In the genomic region with DNA sequence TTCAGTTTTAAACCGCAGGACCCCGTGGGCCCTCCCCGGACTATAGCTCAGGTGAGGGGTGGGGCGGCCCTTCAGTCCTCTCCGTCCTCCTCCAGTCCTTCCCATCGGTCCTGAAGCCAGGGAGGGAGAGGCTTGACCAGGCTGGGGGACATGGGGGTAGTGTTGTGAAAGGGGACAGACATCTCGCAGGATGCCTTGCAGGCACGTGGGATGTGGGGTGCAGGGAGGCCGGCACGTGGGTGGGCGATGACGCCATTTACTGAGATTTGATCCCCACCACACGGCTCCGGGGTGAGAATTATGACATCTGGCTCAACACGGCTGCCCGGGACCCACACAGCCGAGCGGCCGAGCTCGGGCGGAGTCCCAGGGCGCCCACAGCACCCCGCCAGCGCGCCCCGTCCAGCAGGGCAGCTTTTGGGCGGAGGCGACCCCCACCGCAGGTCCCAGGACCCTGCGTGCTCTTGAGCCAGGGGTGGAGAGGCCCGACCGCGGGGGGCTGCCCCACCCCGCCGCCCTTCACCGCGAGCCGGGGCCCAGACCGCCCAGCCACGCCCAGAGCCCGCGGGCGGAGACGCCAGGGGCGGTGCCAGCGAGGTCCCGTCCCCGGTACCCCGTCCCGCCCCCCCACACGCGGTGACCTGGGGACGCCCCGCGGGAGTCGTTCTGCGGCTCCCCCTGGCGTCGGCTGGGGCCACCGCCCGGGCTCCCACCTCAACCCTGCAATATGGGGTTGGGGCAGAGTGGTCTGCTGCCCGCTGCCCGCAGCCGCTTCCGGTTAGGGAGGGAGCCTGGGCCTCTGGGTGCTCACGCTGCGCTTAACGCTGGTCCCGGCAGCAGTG, we compare ENCODE assay signal across 8 cellular contexts. TPM values are rescaled to one million over a fixed set of nuclear protein-coding genes. Genes with fewer than 3 reads are reported as not detected.
DNase-seq lines count a peak whose midpoint lies in the region; ATAC-seq, FAIRE-seq and TF ChIP-seq lines count a peak whose summit lies in the region.

No MANE protein-coding gene starts in this region.

- no CpG with 5 or more reads among the region's 69 CpGs for WGBS in iPS DF 6.9 (ENCODE audit: insufficient coverage, insufficient read length)

- H3K9me3 ChIP-seq in SJCRH30 (replicated peaks) (no peaks in the 10 kb centered on the region), iPS DF 6.9 (ENCODE audit: control insufficient read depth, insufficient read depth, low read length) (no peaks in the 10 kb centered on the region)

- peaks cover 20% of the 10 kb centered on the region for H3K27me3 ChIP-seq in SJCRH30
- H3K27me3 ChIP-seq in iPS DF 6.9 (ENCODE audit: control insufficient read depth, insufficient read depth, low read length), result no peaks in the 10 kb centered on the region

- no peaks in the 10 kb centered on the region for H3K36me3 Mint-ChIP-seq in activated naive CD4-positive, alpha-beta T cell treated with anti-CD3 and anti-CD28 coated beads, Interleukin-2, amount 50 U/mL, for 72 hours

- no peaks in the 10 kb centered on the region for H3K36me3 ChIP-seq in SJCRH30
- no peaks in the 10 kb centered on the region; the same call in 1 of the 2 replicates for H3K36me3 ChIP-seq in iPS DF 6.9 (ENCODE audit: control insufficient read depth, insufficient read depth, low read length)

- no peak for FAIRE-seq in HTR-8/SVneo (lab: Jason Lieb, UNC)

- H3K27ac Mint-ChIP-seq in activated naive CD4-positive, alpha-beta T cell treated with anti-CD3 and anti-CD28 coated beads, Interleukin-2, amount 50 U/mL, for 72 hours, result no peak overlapping the region

- H3K4me1 ChIP-seq in SJCRH30 (peaks cover 5% of the 10 kb centered on the region; the same call in 1 of the 2 replicates), iPS DF 6.9 (ENCODE audit: control insufficient read depth, insufficient read depth, low read length) (peaks cover 6% of the 10 kb centered on the region)

- TF ChIP-seq CTCF in GM10266 (IDR thresholded peaks at IDR 0.05; ENCODE audit: control insufficient read depth, insufficient read depth, low read depth, missing control alignments), result peak; percentile 77

- H3K27ac ChIP-seq in SJCRH30, result no peak overlapping the region
- no peak overlapping the region for H3K27ac ChIP-seq in iPS DF 6.9 (ENCODE audit: low read length)

- peak overlapping the region; percentile 50 for H3K4me3 ChIP-seq in SJCRH30
- H3K4me3 ChIP-seq in iPS DF 6.9 (ENCODE audit: low read length), result peak overlapping the region; percentile 47; the same call in 1 of the 2 replicates

- H3K9me3 Mint-ChIP-seq in activated naive CD4-positive, alpha-beta T cell treated with anti-CD3 and anti-CD28 coated beads, Interleukin-2, amount 50 U/mL, for 72 hours, result no peaks in the 10 kb centered on the region

- DNase-seq in GM10266 (ENCODE audit: extremely low spot score) (peak; percentile 96), SJCRH30 (peak; percentile 43), iPS DF 6.9 (ENCODE audit: low read depth, low spot score) (no peak), HTR-8/SVneo (ENCODE audit: insufficient read length, low spot score) (no peak)
- peak in 1 of 2 donors; percentile 76 for DNase-seq in activated naive CD4-positive, alpha-beta T cell treated with anti-CD3 and anti-CD28 coated beads, Interleukin-2, amount 50 U/mL, for 72 hours (ENCODE audit: low spot score in 2 of 2)
- peak; percentile 41 to 69 for DNase-seq in stimulated activated CD4-positive, alpha-beta T cell treated with anti-CD3 and anti-CD28 coated beads, Interleukin-15, amount 100 ng/mL, for 48 hours (ENCODE audit: low read depth in 2 of 2)

- ATAC-seq in HG02938 (IDR thresholded peaks at IDR 0.05; ENCODE audit: unreplicated experiment) (peak; percentile 63), HG03571 (IDR thresholded peaks at IDR 0.05; ENCODE audit: unreplicated experiment) (no peak)
- ATAC-seq in activated naive CD4-positive, alpha-beta T cell treated with anti-CD3 and anti-CD28 coated beads, Interleukin-2, amount 50 U/mL, for 72 hours, result peak; percentile 85 to 92

RNA-seq across cellular contexts. Expression of a gene that starts 3.3 kb away (rescaled TPM):
- total RNA-seq in SJCRH30 (2014; rRNA removed; shearing (Covaris generic)), result not detected in 2 replicates
- total RNA-seq in activated naive CD4-positive, alpha-beta T cell treated with anti-CD3 and anti-CD28 coated beads, Interleukin-2, amount 50 U/mL, for 72 hours, result not detected

RNA-seq across cellular contexts. Expression of a gene that starts 7.3 kb away (rescaled TPM):
- not detected in 2 replicates for total RNA-seq in SJCRH30 (2014; rRNA removed; shearing (Covaris generic))
- not detected for total RNA-seq in activated naive CD4-positive, alpha-beta T cell treated with anti-CD3 and anti-CD28 coated beads, Interleukin-2, amount 50 U/mL, for 72 hours

RNA-seq across cellular contexts. Expression of a gene that starts 32.0 kb away (rescaled TPM):
- total RNA-seq in SJCRH30 (2014; rRNA removed; shearing (Covaris generic)), result 4.6 and 5.9 TPM in 2 replicates
- total RNA-seq in activated naive CD4-positive, alpha-beta T cell treated with anti-CD3 and anti-CD28 coated beads, Interleukin-2, amount 50 U/mL, for 72 hours, result 1 to 10 TPM in 1 of 2 donors, under 1 TPM in 1; 0.80 to 2.1 TPM

RNA-seq across cellular contexts. Expression of a gene that starts 33.9 kb away (rescaled TPM):
- 43.4 and 44.7 TPM in 2 replicates for total RNA-seq in SJCRH30 (2014; rRNA removed; shearing (Covaris generic))
- 1 to 10 TPM; 3.4 to 5.8 TPM for total RNA-seq in activated naive CD4-positive, alpha-beta T cell treated with anti-CD3 and anti-CD28 coated beads, Interleukin-2, amount 50 U/mL, for 72 hours

Comparison
In these comparisons a context has a peak if more than half of its experiments do, and no peak if none do; other contexts are left out.
1. DNase-seq: peak in GM10266 (single experiment), SJCRH30 (2 of 2) and stimulated activated CD4-positive, alpha-beta T cell treated with anti-CD3 and anti-CD28 coated beads, Interleukin-15, amount 100 ng/mL, for 48 hours (2 of 2); none in iPS DF 6.9 (single experiment) and HTR-8/SVneo (single experiment).